In the genomic region with DNA sequence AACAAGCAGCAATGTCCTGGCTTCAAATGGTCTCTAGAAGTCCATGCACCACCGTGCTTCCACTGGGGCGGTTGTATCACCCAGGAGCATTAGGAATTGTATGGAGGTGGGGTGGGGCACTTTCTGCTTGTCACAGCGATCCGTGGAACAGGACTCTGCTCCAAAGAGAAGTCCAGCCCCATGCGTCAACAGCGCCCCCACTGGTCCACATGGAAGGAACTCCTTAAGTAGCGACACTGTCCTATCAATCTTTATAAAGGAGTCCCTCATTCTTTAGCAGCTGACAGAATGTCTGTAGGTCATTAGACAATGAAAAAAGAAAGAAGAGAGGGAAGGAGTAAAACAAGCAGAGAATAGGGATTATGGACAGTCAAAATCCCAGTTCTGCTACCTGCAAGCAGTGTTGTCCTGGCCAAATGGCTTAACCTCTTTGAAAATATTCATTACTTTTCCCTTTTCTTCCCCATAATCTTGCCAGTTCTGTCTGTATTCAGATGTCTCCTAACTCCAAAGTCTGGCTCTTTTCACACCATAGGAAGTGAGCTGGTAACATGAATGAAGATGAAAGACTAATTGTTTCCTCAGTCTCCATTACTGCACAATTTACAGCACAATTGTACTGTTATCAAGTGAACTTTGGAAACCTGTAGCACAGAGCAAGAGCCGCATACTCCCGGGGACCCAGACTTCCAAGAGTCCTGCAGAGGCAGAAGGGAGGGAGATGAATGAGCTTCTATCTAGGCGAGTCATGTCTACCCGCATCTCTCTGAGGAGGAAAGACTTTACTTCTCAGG, we compare ENCODE assay signal across 9 cellular contexts. TPM values are rescaled to one million over a fixed set of nuclear protein-coding genes. Genes with fewer than 3 reads are reported as not detected.
A peak's percentile ranks its signal among the peaks of the same experiment; 100 is the strongest.
DNase-seq lines count a peak whose midpoint lies in the region; ATAC-seq, FAIRE-seq and TF ChIP-seq lines count a peak whose summit lies in the region.
"Had no signal": no experiment of that assay in that cellular context is flagged by ENCODE, and none has a peak within 500 bp of the region (broad histone marks: within the 10 kb centered on the region; RNA-seq: fewer than 3 reads in every experiment).

No MANE protein-coding gene starts in this region.

- H3K4me2 ChIP-seq in HepG2 (ENCODE audit: low read depth, low read length): peak overlapping the region; percentile 96

- H4K20me1 ChIP-seq in HepG2 (ENCODE audit: insufficient read depth, low read length): peaks cover 100% of the 10 kb centered on the region

- POLR2A ChIA-PET in CD8-positive, alpha-beta memory T cell (lab: Charles Lee): interaction anchor here (1.1 to 2.3 kb wide), 2 partner anchors 9 to 15 kb away, joined by 4 to 11 read pairs; a partner anchor contains a TSS
- POLR2A ChIA-PET in HepG2 (lab: Yijun Ruan, JAX): interaction anchor here (0.9 to 8.5 kb wide), 4 partner anchors 11 to 42 kb away, joined by 3 to 96 read pairs (median 4); a partner anchor contains a TSS

- H3K9ac ChIP-seq in HepG2 (ENCODE audit: insufficient read depth, low read depth, low read length): peak overlapping the region; percentile 31; the same call in 1 of the 2 replicates

- H3K79me2 ChIP-seq in HepG2 (ENCODE audit: insufficient read depth, low read length): peaks cover 98% of the 10 kb centered on the region

- peaks cover 6 to 55% (median 8%) of the 10 kb centered on the region in 3 donors for H3K36me3 Mint-ChIP-seq in CD8-positive, alpha-beta memory T cell
- peaks cover 58% of the 10 kb centered on the region for H3K36me3 Mint-ChIP-seq in brain

- H3K4me1 Mint-ChIP-seq in CD8-positive, alpha-beta memory T cell: peaks cover 91 to 99% (median 98%) of the 10 kb centered on the region in 3 donors
- peaks cover 59% of the 10 kb centered on the region for H3K4me1 Mint-ChIP-seq in brain

- H3K27me3 Mint-ChIP-seq in CD8-positive, alpha-beta memory T cell: peaks cover 0 to 2% of the 10 kb centered on the region in 2 donors
- H3K27me3 Mint-ChIP-seq in brain: no peaks in the 10 kb centered on the region

- no peak for DNase-seq in CD8-positive, alpha-beta memory T cell
- no peak for DNase-seq in LNCaP clone FGC (ENCODE audit: low read depth)
- DNase-seq in HepG2 (ENCODE audit: low spot score): peak; percentile 76
- no peak for DNase-seq in prostate gland (ENCODE audit: low spot score)
- DNase-seq in NCI-H510A (lab: John Stamatoyannopoulos, UW): no peak

- TF ChIP-seq EP300 in HepG2 (IDR thresholded peaks at IDR 0.05; ENCODE audit: low read depth in 2 of 2, low read length in 2 of 2) (peak in 1 of 2 experiments; percentile 48; a peak in 1 of 4 replicates), HepG2 (CRISPR knock-in tag; IDR thresholded peaks at IDR 0.05; ENCODE audit: borderline replicate concordance) (0 out of 2 replicates have a peak, but pooled peaks have one; percentile 13)

- 0 out of 2 replicates have a peak, but pooled peaks have one; percentile 8 for TF ChIP-seq CTCF in LNCaP clone FGC (IDR thresholded peaks at IDR 0.05; ENCODE audit: control insufficient read depth, extremely low read depth, insufficient read depth)
- peak; percentile 23 to 46 for TF ChIP-seq CTCF in brain (conservative IDR thresholded peaks at IDR 0.05)
- TF ChIP-seq CTCF in HepG2 (CRISPR knock-in tag; IDR thresholded peaks at IDR 0.05): peak; percentile 84
- TF ChIP-seq CTCF in prostate gland (IDR thresholded peaks at IDR 0.05): no peak

- no peaks in the 10 kb centered on the region for H3K27me3 ChIP-seq in CD8-positive, alpha-beta memory T cell (ENCODE audit: insufficient read depth, low read length, poor library complexity, severe bottlenecking)
- H3K27me3 ChIP-seq in HepG2 (ENCODE audit: control insufficient read depth in 1 of 2, insufficient read depth in 2 of 2, low read length in 2 of 2) (no peaks in the 10 kb centered on the region), prostate gland (replicated peaks; ENCODE audit: insufficient read depth) (no peaks in the 10 kb centered on the region)

- H3K4me3 ChIP-seq in CD8-positive, alpha-beta memory T cell (ENCODE audit: low read length): no peak overlapping the region
- no peak overlapping the region for H3K4me3 ChIP-seq in LNCaP clone FGC (ENCODE audit: low read depth, low read length)
- peak overlapping the region in 1 of 3 experiments; percentile 20; a peak in 1 of 6 replicates for H3K4me3 ChIP-seq in HepG2 (replicated peaks in 1 of 3; ENCODE audit: insufficient read depth in 1 of 3, low read depth in 2 of 3, low read length in 3 of 3)
- H3K4me3 ChIP-seq in prostate gland: no peak overlapping the region
- H3K4me3 ChIP-seq: lung had no signal

- H3K9me3 Mint-ChIP-seq in CD8-positive, alpha-beta memory T cell: peaks cover 0 to 1% (median 0%) of the 10 kb centered on the region in 5 donors
- H3K9me3 Mint-ChIP-seq in brain: peaks cover 0 to 13% (median 4%) of the 10 kb centered on the region in 5 experiments

- H3K4me3 Mint-ChIP-seq in CD8-positive, alpha-beta memory T cell: peak overlapping the region in 5 of 7 donors; percentile 4 to 37 (median 10)
- peak overlapping the region in 1 of 5 experiments; percentile 9 for H3K4me3 Mint-ChIP-seq in brain

- H3K27ac ChIP-seq in CD8-positive, alpha-beta memory T cell (ENCODE audit: low read depth, low read length): no peak overlapping the region
- H3K27ac ChIP-seq in HepG2 (ENCODE audit: extremely low read length, insufficient read depth, low read length) (peak overlapping the region; percentile 54), prostate gland (no peak overlapping the region)

- peak; percentile 71 for TF ChIP-seq RAD21 in HepG2 (CRISPR knock-in tag; IDR thresholded peaks at IDR 0.05)

- FAIRE-seq in HepG2 (lab: Jason Lieb, UNC): peak; percentile 43

- peaks cover 4% of the 10 kb centered on the region for H3K36me3 ChIP-seq in CD8-positive, alpha-beta memory T cell (ENCODE audit: insufficient read depth, low read length)
- peaks cover 12 to 58% of the 10 kb centered on the region in 2 experiments for H3K36me3 ChIP-seq in HepG2 (replicated peaks in 1 of 2; ENCODE audit: control insufficient read depth in 1 of 2, insufficient read depth in 2 of 2, low read length in 2 of 2)
- no peaks in the 10 kb centered on the region for H3K36me3 ChIP-seq in prostate gland

- no TSS peak for BruUV-seq in HepG2 (replicated peaks; lab: Mats Ljungman, UMichigan)

- peaks cover 94% of the 10 kb centered on the region for H3K4me1 ChIP-seq in CD8-positive, alpha-beta memory T cell (ENCODE audit: insufficient read depth, low read length)
- H3K4me1 ChIP-seq in HepG2 (ENCODE audit: insufficient read depth, low read length): peaks cover 100% of the 10 kb centered on the region
- peaks cover 14% of the 10 kb centered on the region for H3K4me1 ChIP-seq in prostate gland (replicated peaks)

- ATAC-seq in HepG2: peak; percentile 60
- no peak for ATAC-seq in GM21367 (IDR thresholded peaks at IDR 0.05; ENCODE audit: unreplicated experiment)
- no peak for ATAC-seq in HG03378 (IDR thresholded peaks at IDR 0.05; ENCODE audit: unreplicated experiment)

- WGBS in HepG2 (ENCODE audit: low lambda C conversion rate): 15% methylated on average over 11 of the region's 11 CpGs
- WGBS in prostate gland: 58% methylated on average over 11 of the region's 11 CpGs

- peak overlapping the region in 7 of 8 donors; percentile 55 to 98 (median 79) for H3K27ac Mint-ChIP-seq in CD8-positive, alpha-beta memory T cell
- peak overlapping the region in 2 of 5 experiments; percentile 35 to 41 for H3K27ac Mint-ChIP-seq in brain

- peak; percentile 7 to 14; a peak in 2 of 4 replicates for TF ChIP-seq POLR2A in HepG2 (IDR thresholded peaks at IDR 0.05; ENCODE audit: insufficient read depth in 1 of 2, low read depth in 2 of 2, low read length in 2 of 2)
- no peak for TF ChIP-seq POLR2A in prostate gland (IDR thresholded peaks at IDR 0.05)

- in situ Hi-C loops in HepG2 (cut with HindIII; ENCODE audit: extremely low pct_ligation_motif_present, low pct_unique_long_range_greater_than_20kb): no loop called here

- CTCF ChIA-PET in CD8-positive, alpha-beta memory T cell (lab: Charles Lee): interaction anchor here (1.2 to 3.2 kb wide), 2 partner anchors 9 to 10 kb away, joined by 4 to 13 read pairs; no protein-coding TSS in a partner anchor
- CTCF ChIA-PET in HepG2 (lab: Yijun Ruan, JAX; ENCODE audit: low intra/inter-chr PET ratio, low total read pairs): interaction anchor here (0.6 to 1.9 kb wide), 3 partner anchors 9 to 107 kb away, joined by 3 to 10 read pairs (median 3); a partner anchor contains a TSS

- H3K9me3 ChIP-seq in CD8-positive, alpha-beta memory T cell (ENCODE audit: low read length): no peaks in the 10 kb centered on the region
- no peaks in the 10 kb centered on the region for H3K9me3 ChIP-seq in HepG2 (ENCODE audit: low read length)
- no peaks in the 10 kb centered on the region for H3K9me3 ChIP-seq in prostate gland

- H2AFZ ChIP-seq in HepG2 (ENCODE audit: low read length): no peak overlapping the region

- intact Hi-C loops in HepG2 (cut with micrococcal nuclease; ENCODE audit: unreplicated experiment) (loop anchor here (1.0 kb wide), 1 partner anchor 13 kb away; no protein-coding TSS in a partner anchor), prostate gland (cut with DNase I) (no loop called here)

RNA-seq across cellular contexts. Expression of a gene that starts 9.9 kb away (rescaled TPM):
- 10 to 100 TPM; 58.0 to 63.0 TPM for total RNA-seq in CD8-positive, alpha-beta memory T cell
- 47.7 TPM for polyA plus RNA-seq in CD8-positive, alpha-beta memory T cell
- polyA plus RNA-seq in brain (ENCODE audit: insufficient read depth, low read depth, low replicate concordance) (30.1 TPM), HepG2 (2011; rRNA removed) (138 and 215 TPM in 2 replicates)
- total RNA-seq in HepG2 (2016; rRNA removed; fragmentation: Illumina TruSeq; extraction: Trizol) (84.6 and 136 TPM in 2 replicates), prostate gland (100 to 1,000 TPM in 1 of 2 donors, 10 to 100 TPM in 1; 98.6 to 126 TPM)
- 93.0 and 99.3 TPM in 2 replicates for total RNA-seq in HepG2 (2016; cell fraction: cytosol; rRNA removed; fragmentation: Illumina TruSeq; extraction: Trizol; ENCODE audit: low read depth)
- total RNA-seq in HepG2 (2016; cell fraction: insoluble cytoplasmic fraction; rRNA removed; fragmentation: Illumina TruSeq; extraction: Trizol): 80.6 and 139 TPM in 2 replicates
- 85.8 and 94.3 TPM in 2 replicates for total RNA-seq in HepG2 (2016; cell fraction: membrane; rRNA removed; fragmentation: Illumina TruSeq; extraction: Trizol)
- 92.5 and 95.6 TPM in 2 replicates for total RNA-seq in HepG2 (2016; cell fraction: nucleus; rRNA removed; fragmentation: Illumina TruSeq; extraction: Trizol)
- 94.2 and 119 TPM in 2 replicates for polyA plus RNA-seq in HepG2 (2011; cell fraction: cytosol; rRNA removed)
- 66.9 and 70.1 TPM in 2 replicates for polyA plus RNA-seq in HepG2 (2011; cell fraction: nucleus; rRNA removed)
- 104 and 115 TPM in 2 replicates for polyA plus RNA-seq in HepG2 (2012)
- polyA plus RNA-seq in HepG2 (2016; cell fraction: cytosol; fragmentation: Illumina TruSeq; extraction: Trizol; ENCODE audit: low read depth): 17.6 and 20.3 TPM in 2 replicates
- polyA plus RNA-seq in HepG2 (2016; cell fraction: insoluble cytoplasmic fraction; fragmentation: Illumina TruSeq; extraction: Trizol; ENCODE audit: low read depth): 211 and 217 TPM in 2 replicates
- polyA plus RNA-seq in HepG2 (2016; cell fraction: membrane; fragmentation: Illumina TruSeq; extraction: Trizol; ENCODE audit: low read depth): 41.9 and 49.1 TPM in 2 replicates
- polyA plus RNA-seq in HepG2 (2016; cell fraction: nucleus; fragmentation: Illumina TruSeq; extraction: Trizol; ENCODE audit: insufficient read depth, low read depth): 168 and 175 TPM in 2 replicates
- polyA minus RNA-seq in HepG2 (2011; rRNA and poly(A)+ RNA removed; ENCODE audit: low replicate concordance): 157 and 264 TPM in 2 replicates
- 128 and 137 TPM in 2 replicates for polyA minus RNA-seq in HepG2 (2011; cell fraction: cytosol; rRNA and poly(A)+ RNA removed)
- 140 and 141 TPM in 2 replicates for polyA minus RNA-seq in HepG2 (2011; cell fraction: nucleus; rRNA and poly(A)+ RNA removed)

RNA-seq across cellular contexts. Expression of a gene that starts 42.0 kb away (rescaled TPM):
- total RNA-seq in CD8-positive, alpha-beta memory T cell: 100 to 1,000 TPM; 203 to 216 TPM
- polyA plus RNA-seq in CD8-positive, alpha-beta memory T cell: 58.3 TPM
- polyA plus RNA-seq in brain (ENCODE audit: insufficient read depth, low read depth, low replicate concordance) (295 TPM), HepG2 (2011; rRNA removed) (52.3 and 73.3 TPM in 2 replicates)
- total RNA-seq in HepG2 (2016; rRNA removed; fragmentation: Illumina TruSeq; extraction: Trizol) (97.7 and 164 TPM in 2 replicates), prostate gland (10 to 100 TPM; 56.5 to 57.0 TPM)
- total RNA-seq in HepG2 (2016; cell fraction: cytosol; rRNA removed; fragmentation: Illumina TruSeq; extraction: Trizol; ENCODE audit: low read depth): 14.2 and 15.3 TPM in 2 replicates
- total RNA-seq in HepG2 (2016; cell fraction: insoluble cytoplasmic fraction; rRNA removed; fragmentation: Illumina TruSeq; extraction: Trizol): 105 and 171 TPM in 2 replicates
- total RNA-seq in HepG2 (2016; cell fraction: membrane; rRNA removed; fragmentation: Illumina TruSeq; extraction: Trizol): 84.7 and 87.9 TPM in 2 replicates
- 152 and 163 TPM in 2 replicates for total RNA-seq in HepG2 (2016; cell fraction: nucleus; rRNA removed; fragmentation: Illumina TruSeq; extraction: Trizol)
- 28.9 and 35.7 TPM in 2 replicates for polyA plus RNA-seq in HepG2 (2011; cell fraction: cytosol; rRNA removed)
- 80.5 and 102 TPM in 2 replicates for polyA plus RNA-seq in HepG2 (2011; cell fraction: nucleus; rRNA removed)
- polyA plus RNA-seq in HepG2 (2012): 166 and 486 TPM in 2 replicates
- polyA plus RNA-seq in HepG2 (2016; cell fraction: cytosol; fragmentation: Illumina TruSeq; extraction: Trizol; ENCODE audit: low read depth): 36.5 and 45.0 TPM in 2 replicates
- polyA plus RNA-seq in HepG2 (2016; cell fraction: insoluble cytoplasmic fraction; fragmentation: Illumina TruSeq; extraction: Trizol; ENCODE audit: low read depth): 1,088 and 1,120 TPM in 2 replicates
- 139 and 151 TPM in 2 replicates for polyA plus RNA-seq in HepG2 (2016; cell fraction: membrane; fragmentation: Illumina TruSeq; extraction: Trizol; ENCODE audit: low read depth)
- polyA plus RNA-seq in HepG2 (2016; cell fraction: nucleus; fragmentation: Illumina TruSeq; extraction: Trizol; ENCODE audit: insufficient read depth, low read depth): 525 and 575 TPM in 2 replicates
- polyA minus RNA-seq in HepG2 (2011; rRNA and poly(A)+ RNA removed; ENCODE audit: low replicate concordance): 11.2 and 12.3 TPM in 2 replicates
- 34.8 and 38.9 TPM in 2 replicates for polyA minus RNA-seq in HepG2 (2011; cell fraction: cytosol; rRNA and poly(A)+ RNA removed)
- polyA minus RNA-seq in HepG2 (2011; cell fraction: nucleus; rRNA and poly(A)+ RNA removed): 205 and 222 TPM in 2 replicates

Comparison
In these comparisons a context has a peak if more than half of its experiments do, and no peak if none do; other contexts are left out.
1. CTCF ChIP-seq: peak in LNCaP clone FGC (single experiment), brain (2 of 2) and HepG2 (single experiment); none in prostate gland (0 of 4).